11 cellular contexts compared by ENCODE assay signal in genomic region chr17:2195729-2196128, GRCh38.
DNase-seq lines count a peak whose midpoint lies in the region; ATAC-seq and TF ChIP-seq lines count a peak whose summit lies in the region.
"Had no signal": no experiment of that assay in that cellular context is flagged by ENCODE, and none has a peak within 500 bp of the region (broad histone marks: within the 10 kb centered on the region; RNA-seq: fewer than 3 reads in every experiment).

No MANE protein-coding gene starts in this region.

- H3K4me1 Mint-ChIP-seq in activated naive CD8-positive, alpha-beta T cell treated with anti-CD3 and anti-CD28 coated beads, Interleukin-2, amount 50 U/mL, for 24 hours, result peaks cover 63% of the 10 kb centered on the region
- H3K4me1 Mint-ChIP-seq in effector memory CD8-positive, alpha-beta T cell (ENCODE audit: low read depth in 2 of 2), result peaks cover 26 to 32% of the 10 kb centered on the region in 2 donors

- peak; percentile 93 for ATAC-seq in activated naive CD8-positive, alpha-beta T cell treated with anti-CD3 and anti-CD28 coated beads, Interleukin-2, amount 50 U/mL, for 24 hours
- no peak for ATAC-seq in effector memory CD8-positive, alpha-beta T cell (replicated peaks)
- ATAC-seq: body of pancreas had no signal

- no peaks in the 10 kb centered on the region for H3K9me3 Mint-ChIP-seq in activated naive CD8-positive, alpha-beta T cell treated with anti-CD3 and anti-CD28 coated beads, Interleukin-2, amount 50 U/mL, for 24 hours
- H3K9me3 Mint-ChIP-seq in effector memory CD8-positive, alpha-beta T cell, result no peaks in the 10 kb centered on the region

- intact Hi-C loops in ascending aorta (cut with DNase I), result no loop called here

- H3K4me3 ChIP-seq in GM12865 (ENCODE audit: low read depth, low read length) (no peak overlapping the region), MG63 (no peak overlapping the region), ascending aorta (no peak overlapping the region)
- H3K4me3 ChIP-seq: body of pancreas had no signal

- H3K9me3 ChIP-seq in MG63 (no peaks in the 10 kb centered on the region), ascending aorta (no peaks in the 10 kb centered on the region)
- H3K9me3 ChIP-seq: body of pancreas had no signal

- 0 out of 2 replicates have a peak, but pooled peaks cover 10% of the 10 kb centered on the region for H3K36me3 ChIP-seq in MG63
- no peaks in the 10 kb centered on the region for H3K36me3 ChIP-seq in ascending aorta

- H3K27me3 Mint-ChIP-seq in activated naive CD8-positive, alpha-beta T cell treated with anti-CD3 and anti-CD28 coated beads, Interleukin-2, amount 50 U/mL, for 24 hours, result no peaks in the 10 kb centered on the region
- no peaks in the 10 kb centered on the region for H3K27me3 Mint-ChIP-seq in effector memory CD8-positive, alpha-beta T cell

- TF ChIP-seq CTCF in GM12865 (IDR thresholded peaks at IDR 0.05; ENCODE audit: insufficient read depth, low read depth, low read length, missing control alignments) (no peak), ascending aorta (IDR thresholded peaks at IDR 0.05) (no peak)

- DNase-seq in GM12865 (ENCODE audit: low read depth), result peak; percentile 70
- peak; percentile 17 for DNase-seq in NCI-H526 treated with DMSO at 0.1 percent for 48 hours (lab: John Stamatoyannopoulos, UW)
- DNase-seq in activated naive CD8-positive, alpha-beta T cell treated with anti-CD3 and anti-CD28 coated beads, Interleukin-2, amount 50 U/mL, for 24 hours, result peak; percentile 55
- peak; percentile 54 to 55 for DNase-seq in stimulated activated CD4-positive, alpha-beta T cell treated with anti-CD3 and anti-CD28 coated beads, Interleukin-15, amount 100 ng/mL, for 48 hours (ENCODE audit: low read depth in 2 of 2)
- no peak for DNase-seq in MG63
- no peak for DNase-seq in NCI-H1694 (lab: John Stamatoyannopoulos, UW)
- DNase-seq in effector memory CD8-positive, alpha-beta T cell, result no peak
- no peak for DNase-seq in ascending aorta (ENCODE audit: low spot score in 2 of 2)
- DNase-seq: body of pancreas, GF-D8 had no signal

- H3K4me3 Mint-ChIP-seq in activated naive CD8-positive, alpha-beta T cell treated with anti-CD3 and anti-CD28 coated beads, Interleukin-2, amount 50 U/mL, for 24 hours, result peak overlapping the region; percentile 16
- H3K4me3 Mint-ChIP-seq in effector memory CD8-positive, alpha-beta T cell, result no peak overlapping the region

- peak overlapping the region; percentile 70 for H3K27ac Mint-ChIP-seq in activated naive CD8-positive, alpha-beta T cell treated with anti-CD3 and anti-CD28 coated beads, Interleukin-2, amount 50 U/mL, for 24 hours
- no peak overlapping the region for H3K27ac Mint-ChIP-seq in effector memory CD8-positive, alpha-beta T cell

- H3K36me3 Mint-ChIP-seq in activated naive CD8-positive, alpha-beta T cell treated with anti-CD3 and anti-CD28 coated beads, Interleukin-2, amount 50 U/mL, for 24 hours (ENCODE audit: low read depth), result peaks cover 21% of the 10 kb centered on the region
- H3K36me3 Mint-ChIP-seq in effector memory CD8-positive, alpha-beta T cell (ENCODE audit: insufficient read depth), result peaks cover 7% of the 10 kb centered on the region

- H3K27me3 ChIP-seq in MG63, result no peaks in the 10 kb centered on the region
- no peaks in the 10 kb centered on the region for H3K27me3 ChIP-seq in ascending aorta
- H3K27me3 ChIP-seq: body of pancreas had no signal

- H3K4me1 ChIP-seq in ascending aorta, result peaks cover 0 to 19% of the 10 kb centered on the region in 2 donors
- H3K4me1 ChIP-seq: body of pancreas had no signal

- H3K27ac ChIP-seq in ascending aorta, result no peak overlapping the region
- H3K27ac ChIP-seq: body of pancreas, RWPE1 had no signal

Comparison
In these comparisons a context has a peak if more than half of its experiments do, and no peak if none do; other contexts are left out.
1. DNase-seq: peak in GM12865 (single experiment), NCI-H526 treated with DMSO at 0.1 percent for 48 hours (single experiment), activated naive CD8-positive, alpha-beta T cell treated with anti-CD3 and anti-CD28 coated beads, Interleukin-2, amount 50 U/mL, for 24 hours (single experiment) and stimulated activated CD4-positive, alpha-beta T cell treated with anti-CD3 and anti-CD28 coated beads, Interleukin-15, amount 100 ng/mL, for 48 hours (2 of 2); none in MG63 (single experiment), NCI-H1694 (single experiment), effector memory CD8-positive, alpha-beta T cell (0 of 3) and ascending aorta (0 of 2).